14 cellular contexts compared by ENCODE assay signal in the genomic region with DNA sequence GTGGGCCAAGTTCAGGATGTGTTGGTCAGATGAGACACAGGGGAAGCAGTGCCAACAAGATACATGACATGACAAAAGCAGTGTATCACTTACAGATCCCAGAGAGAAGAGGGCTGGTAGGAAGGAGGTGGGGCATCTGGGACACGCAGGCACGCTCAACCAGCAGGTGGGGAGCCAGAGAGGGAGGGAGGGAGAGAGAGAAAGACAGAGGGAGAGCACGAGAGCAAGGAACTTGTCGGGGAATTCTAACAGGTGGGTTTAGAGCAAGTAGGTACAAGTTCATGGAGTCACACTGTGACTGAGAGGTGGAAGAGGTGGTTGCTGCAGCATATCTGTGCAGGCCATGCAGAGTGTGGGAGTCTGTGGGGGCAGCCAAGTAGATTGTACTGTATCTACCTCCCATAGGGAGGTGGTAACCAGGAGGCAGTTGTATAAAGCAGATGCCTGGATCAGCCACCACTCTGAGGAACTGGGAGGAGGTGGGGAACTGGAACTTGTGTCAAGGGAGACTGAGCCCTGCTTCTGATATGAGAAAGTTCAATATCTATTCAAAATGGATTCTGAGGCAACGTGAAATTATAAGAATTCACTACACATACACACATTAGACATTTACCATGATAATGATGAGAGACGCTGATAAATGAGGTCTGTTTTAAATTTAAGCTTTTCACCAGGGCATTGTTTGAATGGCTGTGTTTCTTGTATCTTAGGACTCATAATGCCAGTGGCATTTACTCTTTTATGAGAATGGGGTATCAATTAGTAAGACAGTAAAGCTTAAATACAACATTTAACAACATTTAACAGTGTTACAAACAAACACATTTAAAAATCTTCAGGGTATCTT. TPM values are rescaled to one million over a fixed set of nuclear protein-coding genes. Genes with fewer than 3 reads are reported as not detected.
DNase-seq lines count a peak whose midpoint lies in the region; ATAC-seq and TF ChIP-seq lines count a peak whose summit lies in the region.
"Had no signal": no experiment of that assay in that cellular context is flagged by ENCODE, and none has a peak within 500 bp of the region (broad histone marks: within the 10 kb centered on the region; RNA-seq: fewer than 3 reads in every experiment).

No MANE protein-coding gene starts in this region.

- 79% methylated on average over 6 of the region's 6 CpGs for WGBS in right cardiac atrium

- H3K27ac ChIP-seq in left ventricle myocardium inferior (replicated peaks) (peak overlapping the region; percentile 33), right cardiac atrium (ENCODE audit: low read length) (no peak overlapping the region)
- H3K27ac ChIP-seq: Peyer's patch, thoracic aorta had no signal

- no peaks in the 10 kb centered on the region for H3K36me3 ChIP-seq in left ventricle myocardium inferior
- H3K36me3 ChIP-seq: Peyer's patch, thoracic aorta had no signal

- H3K4me3 ChIP-seq in left ventricle myocardium inferior (no peak overlapping the region), right cardiac atrium (ENCODE audit: low read length) (no peak overlapping the region)
- H3K4me3 ChIP-seq: Peyer's patch, thoracic aorta had no signal

- in situ Hi-C loops in GM13977 (cut with MboI; ENCODE audit: low pct_unique_long_range_greater_than_20kb, low sequenced_read_pairs, unreplicated experiment) = no loop called here

- ATAC-seq in right cardiac atrium (no peak), esophagus mucosa (peak; percentile 11)

- intact Hi-C loops in left ventricle myocardium inferior (cut with micrococcal nuclease) = no loop called here
- intact Hi-C loops in right cardiac atrium (cut with DNase I) = no loop called here

- DNase-seq in left ventricle myocardium inferior = no peak
- DNase-seq in right cardiac atrium = no peak
- DNase-seq in SK-N-DZ (ENCODE audit: low spot score) = peak; percentile 17
- no peak for DNase-seq in type B pancreatic cell (ENCODE audit: extremely low spot score, unreplicated experiment)
- DNase-seq in activated T-cell treated with anti-CD3 and anti-CD28 coated beads, Interleukin-2, amount 50 U/mL, for 1 hour = no peak
- DNase-seq in GM13977 (ENCODE audit: low spot score) = no peak
- no peak for DNase-seq in stimulated activated CD4-positive, alpha-beta T cell treated with anti-CD3 and anti-CD28 coated beads, Interleukin-4, amount 100 ng/mL, for 24 hours
- DNase-seq: anterior cingulate cortex, MM.1S, NCI-H446, posterior cingulate gyrus had no signal

- no peak for TF ChIP-seq CTCF in left ventricle myocardium inferior (IDR thresholded peaks at IDR 0.05; ENCODE audit: borderline replicate concordance)
- no peak for TF ChIP-seq CTCF in type B pancreatic cell (conservative IDR thresholded peaks at IDR 0.05)
- TF ChIP-seq CTCF in GM13977 (IDR thresholded peaks at IDR 0.05; ENCODE audit: extremely low read depth, insufficient read depth, missing control alignments) = no peak

- peak overlapping the region; percentile 14 for H3K27ac Mint-ChIP-seq in type B pancreatic cell

- H3K4me1 Mint-ChIP-seq in type B pancreatic cell (ENCODE audit: unreplicated experiment) = peaks cover 12% of the 10 kb centered on the region

- peaks cover 7% of the 10 kb centered on the region for H3K9me3 ChIP-seq in left ventricle myocardium inferior (replicated peaks)
- no peaks in the 10 kb centered on the region for H3K9me3 ChIP-seq in right cardiac atrium (ENCODE audit: control insufficient read depth, low read length)
- H3K9me3 ChIP-seq: Peyer's patch, thoracic aorta had no signal

- peak overlapping the region; percentile 9 for H3K4me3 Mint-ChIP-seq in type B pancreatic cell

- H3K27me3 Mint-ChIP-seq in type B pancreatic cell = no peaks in the 10 kb centered on the region

- no peaks in the 10 kb centered on the region for H3K9me3 Mint-ChIP-seq in type B pancreatic cell

- H3K36me3 Mint-ChIP-seq in type B pancreatic cell = no peaks in the 10 kb centered on the region

- H3K4me1 ChIP-seq in left ventricle myocardium inferior (peaks cover 21% of the 10 kb centered on the region), right cardiac atrium (ENCODE audit: control insufficient read depth, insufficient read depth, low read length) (peaks cover 2% of the 10 kb centered on the region)
- H3K4me1 ChIP-seq: Peyer's patch had no signal

- H3K27me3 ChIP-seq in left ventricle myocardium inferior (ENCODE audit: low read depth) (no peaks in the 10 kb centered on the region), right cardiac atrium (ENCODE audit: control insufficient read depth, insufficient read depth) (no peaks in the 10 kb centered on the region)
- H3K27me3 ChIP-seq: Peyer's patch had no signal

RNA-seq across cellular contexts. Expression of gene BBS12, which starts 43.7 kb away (rescaled TPM):
- total RNA-seq in left ventricle myocardium inferior (5.4 TPM), right cardiac atrium (1 to 10 TPM; 6.6 to 8.5 (median 7.7) TPM), esophagus mucosa (1.00 TPM), type B pancreatic cell (ENCODE audit: low replicate concordance) (3.8 and 4.5 TPM in 2 replicates)
- polyA plus RNA-seq in right cardiac atrium = 3.5 TPM
- 0.95 and 1.6 TPM in 2 replicates for polyA plus RNA-seq in SK-N-DZ (2014; cell fraction: cytosol; rRNA removed)
- 0.46 and 1.3 TPM in 2 replicates for polyA plus RNA-seq in SK-N-DZ (2014; cell fraction: nucleus; rRNA removed)

RNA-seq across cellular contexts. Expression of gene FGF2, which starts 50.4 kb away (rescaled TPM):
- 4.1 TPM for total RNA-seq in left ventricle myocardium inferior
- total RNA-seq in right cardiac atrium = 10 to 100 TPM in 1 of 4 donors, 1 to 10 TPM in 3; 6.7 to 10.6 (median 8.3) TPM
- 3.5 TPM for polyA plus RNA-seq in right cardiac atrium
- 4.9 and 5.4 TPM in 2 replicates for polyA plus RNA-seq in SK-N-DZ (2014; cell fraction: cytosol; rRNA removed)
- polyA plus RNA-seq in SK-N-DZ (2014; cell fraction: nucleus; rRNA removed) = 3.4 and 4.7 TPM in 2 replicates
- 0.68 TPM for total RNA-seq in esophagus mucosa
- 0.98 and 6.5 TPM in 2 replicates for total RNA-seq in type B pancreatic cell (ENCODE audit: low replicate concordance)
